Comparison of ENCODE assay signal across 25 cellular contexts in the genomic region with DNA sequence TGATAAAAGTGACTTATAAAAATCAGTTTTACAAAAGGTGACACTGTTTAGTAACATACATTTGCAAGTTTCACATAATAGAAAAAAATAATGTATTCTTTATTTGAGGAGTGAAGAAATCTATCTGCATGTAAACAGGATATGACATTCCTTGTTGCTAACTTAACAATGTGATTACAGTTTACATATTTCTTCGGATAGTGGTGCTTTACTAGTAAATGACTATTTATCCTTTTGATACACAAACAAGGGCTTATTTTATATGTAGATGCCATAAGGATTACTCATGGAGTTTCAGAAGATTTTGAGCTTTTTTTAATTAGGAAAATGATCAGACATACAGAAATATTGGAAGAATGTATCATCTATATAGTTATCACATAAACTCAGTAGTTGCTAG.
"Had no signal": no experiment of that assay in that cellular context is flagged by ENCODE, and none has a peak within 500 bp of the region (broad histone marks: within the 10 kb centered on the region; RNA-seq: fewer than 3 reads in every experiment).

No MANE protein-coding gene starts in this region.

- H3K9me3 Mint-ChIP-seq: activated B cell treated with CpG ODN at 0.5 μM for 24 hours; activated CD4-positive, alpha-beta T cell treated with anti-CD3 and anti-CD28 coated beads, Interleukin-2, amount 10 ng/mL, durations not matched to agents 24 days and 14 days; activated naive CD4-positive, alpha-beta T cell treated with anti-CD3 and anti-CD28 coated beads, Interleukin-2, amount 50 U/mL, for 72 hours; activated naive CD8-positive, alpha-beta T cell treated with anti-CD3 and anti-CD28 coated beads, Interleukin-2, amount 50 U/mL, for 24 hours; activated T-cell treated with anti-CD3 and anti-CD28 coated beads, Interleukin-2, amount 50 U/mL, for 4 hours had no signal

- H3K4me1 Mint-ChIP-seq: activated B cell treated with CpG ODN at 0.5 μM for 24 hours; activated CD4-positive, alpha-beta T cell treated with anti-CD3 and anti-CD28 coated beads, Interleukin-2, amount 10 ng/mL, durations not matched to agents 24 days and 14 days; activated CD8-positive, alpha-beta memory T cell treated with anti-CD3 and anti-CD28 coated beads, Interleukin-2, amount 10 ng/mL, durations not matched to agents 7 days and 5 days; activated naive CD8-positive, alpha-beta T cell treated with anti-CD3 and anti-CD28 coated beads, Interleukin-2, amount 50 U/mL, for 24 hours; central memory CD8-positive, alpha-beta T cell had no signal

- H3K27ac ChIP-seq: ascending aorta, body of pancreas, SJSA1 had no signal

- H3K4me3 Mint-ChIP-seq: activated B cell treated with CpG ODN at 0.5 μM for 24 hours; activated CD4-positive, alpha-beta T cell treated with anti-CD3 and anti-CD28 coated beads, Interleukin-2, amount 10 ng/mL, durations not matched to agents 24 days and 14 days; activated CD8-positive, alpha-beta memory T cell treated with anti-CD3 and anti-CD28 coated beads, Interleukin-2, amount 10 ng/mL, durations not matched to agents 7 days and 5 days; activated naive CD8-positive, alpha-beta T cell treated with anti-CD3 and anti-CD28 coated beads, Interleukin-2, amount 50 U/mL, for 24 hours; activated T-cell treated with anti-CD3 and anti-CD28 coated beads, Interleukin-2, amount 50 U/mL, for 4 hours; central memory CD8-positive, alpha-beta T cell; T-helper 17 cell had no signal

- H3K27me3 Mint-ChIP-seq: activated B cell treated with CpG ODN at 0.5 μM for 24 hours; activated CD4-positive, alpha-beta T cell treated with anti-CD3 and anti-CD28 coated beads, Interleukin-2, amount 10 ng/mL, durations not matched to agents 24 days and 14 days; activated naive CD8-positive, alpha-beta T cell treated with anti-CD3 and anti-CD28 coated beads, Interleukin-2, amount 50 U/mL, for 24 hours; central memory CD8-positive, alpha-beta T cell had no signal

- DNase-seq: activated B cell treated with CpG ODN at 0.5 μM for 24 hours; activated CD4-positive, alpha-beta T cell treated with anti-CD3 and anti-CD28 coated beads for 1 hour; activated CD4-positive, alpha-beta T cell treated with anti-CD3 and anti-CD28 coated beads, Interleukin-2, amount 10 ng/mL, durations not matched to agents 24 days and 14 days; activated CD4-positive, alpha-beta T cell treated with anti-CD3 and anti-CD28 coated beads, Interleukin-2, amount 50 U/mL, for 48 hours; activated CD8-positive, alpha-beta memory T cell treated with anti-CD3 and anti-CD28 coated beads, Interleukin-2, amount 10 ng/mL, durations not matched to agents 7 days and 5 days; activated effector memory CD4-positive, alpha-beta T cell treated with anti-CD3 and anti-CD28 coated beads, Interleukin-2, amount 50 U/mL, for 16 hours; activated naive CD4-positive, alpha-beta T cell treated with Interleukin-2 at 50 U/mL for 16 hours; activated naive CD8-positive, alpha-beta T cell treated with anti-CD3 and anti-CD28 coated beads, Interleukin-2, amount 50 U/mL, for 24 hours; activated T-cell treated with anti-CD3 and anti-CD28 coated beads, Interleukin-2, amount 50 U/mL, for 4 hours; amniotic stem cell; body of pancreas; Kasumi-1; NCI-H1105 treated with DMSO at 0.1 percent for 48 hours; NCI-H146; NCI-H187 treated with DMSO at 0.1 percent for 48 hours; NCI-H2081 treated with DMSO at 0.1 percent for 48 hours; NCI-H446; NCI-H524; SHP77; T-helper 17 cell; T-helper 9 cell had no signal

- H3K36me3 ChIP-seq: ascending aorta, SJSA1 had no signal

- H3K27ac Mint-ChIP-seq: activated B cell treated with CpG ODN at 0.5 μM for 24 hours; activated CD4-positive, alpha-beta T cell treated with anti-CD3 and anti-CD28 coated beads, Interleukin-2, amount 10 ng/mL, durations not matched to agents 24 days and 14 days; activated CD8-positive, alpha-beta memory T cell treated with anti-CD3 and anti-CD28 coated beads, Interleukin-2, amount 10 ng/mL, durations not matched to agents 7 days and 5 days; activated naive CD4-positive, alpha-beta T cell treated with anti-CD3 and anti-CD28 coated beads, Interleukin-2, amount 50 U/mL, for 72 hours; activated naive CD8-positive, alpha-beta T cell treated with anti-CD3 and anti-CD28 coated beads, Interleukin-2, amount 50 U/mL, for 24 hours; T-helper 17 cell had no signal

- H3K4me1 ChIP-seq: ascending aorta, body of pancreas had no signal

- H3K4me3 ChIP-seq: ascending aorta, body of pancreas, SJSA1 had no signal

- H3K27me3 ChIP-seq: ascending aorta, body of pancreas, SJSA1 had no signal

- H3K9me3 ChIP-seq: ascending aorta, body of pancreas, SJSA1 had no signal

- H3K36me3 Mint-ChIP-seq: activated CD8-positive, alpha-beta memory T cell treated with anti-CD3 and anti-CD28 coated beads, Interleukin-2, amount 10 ng/mL, durations not matched to agents 7 days and 5 days; activated naive CD4-positive, alpha-beta T cell treated with anti-CD3 and anti-CD28 coated beads, Interleukin-2, amount 50 U/mL, for 72 hours had no signal

- ATAC-seq: activated CD8-positive, alpha-beta memory T cell treated with anti-CD3 and anti-CD28 coated beads, Interleukin-2, amount 10 ng/mL, durations not matched to agents 7 days and 5 days; activated naive CD4-positive, alpha-beta T cell treated with anti-CD3 and anti-CD28 coated beads, Interleukin-2, amount 50 U/mL, for 72 hours; activated naive CD8-positive, alpha-beta T cell treated with anti-CD3 and anti-CD28 coated beads, Interleukin-2, amount 50 U/mL, for 24 hours; activated T-cell treated with anti-CD3 and anti-CD28 coated beads, Interleukin-2, amount 50 U/mL, for 4 hours; body of pancreas; T-helper 17 cell had no signal
